Comparison of ENCODE assay signal across 1 cellular context in genomic region chr7:99460651-99461050, GRCh38.
TF ChIP-seq lines count a peak whose summit lies in the region.

No MANE protein-coding gene starts in this region.

TF ChIP-seq in GM12878, 131 proteins besides CTCF, POLR2A, EP300 and RAD21:
- TF ChIP-seq MLLT1 (IDR thresholded peaks at IDR 0.05) (no peak), USF1 (IDR thresholded peaks at IDR 0.05; ENCODE audit: borderline replicate concordance, extremely low read length, insufficient read depth, low read depth, low read length) (no peak), SKIL (IDR thresholded peaks at IDR 0.05; ENCODE audit: low read depth, poor library complexity, severe bottlenecking) (no peak), E4F1 (IDR thresholded peaks at IDR 0.05; ENCODE audit: borderline replicate concordance, partially characterized antibody) (no peak), TCF3 (IDR thresholded peaks at IDR 0.05; ENCODE audit: borderline replicate concordance, insufficient read depth, low read depth, low read length) (no peak), POLR2AphosphoS5 (IDR thresholded peaks at IDR 0.05; ENCODE audit: low read length) (no peak), EGR1 (IDR thresholded peaks at IDR 0.05; ENCODE audit: borderline replicate concordance in 1 of 2, low read depth in 2 of 2, low read length in 2 of 2) (no peak), ATF7 (IDR thresholded peaks at IDR 0.05; ENCODE audit: low read depth) (no peak), SUZ12 (IDR thresholded peaks at IDR 0.05; ENCODE audit: unreplicated experiment) (no peak), IRF4 (IDR thresholded peaks at IDR 0.05; ENCODE audit: low read depth, low read length) (no peak), POU2F2 (IDR thresholded peaks at IDR 0.05; ENCODE audit: borderline replicate concordance, low read depth, low read length) (no peak), ZNF622 (IDR thresholded peaks at IDR 0.05) (no peak), FOXK2 (IDR thresholded peaks at IDR 0.05) (no peak), ZSCAN29 (IDR thresholded peaks at IDR 0.05) (no peak), MAX (IDR thresholded peaks at IDR 0.05; ENCODE audit: low read depth, low read length) (no peak), SP1 (IDR thresholded peaks at IDR 0.05; ENCODE audit: low read depth, low read length) (no peak), YY1 (IDR thresholded peaks at IDR 0.05; ENCODE audit: low read depth, low read length) (no peak)
TF ChIP-seq in GM12878: peak in this region for 0.
